10 cellular contexts compared by ENCODE assay signal in genomic region chr1:13593511-13594131, GRCh38. TPM values are rescaled to one million over a fixed set of nuclear protein-coding genes. Genes with fewer than 3 reads are reported as not detected.
DNase-seq lines count a peak whose midpoint lies in the region; ATAC-seq and TF ChIP-seq lines count a peak whose summit lies in the region.
"Had no signal": no experiment of that assay in that cellular context is flagged by ENCODE, and none has a peak within 500 bp of the region (broad histone marks: within the 10 kb centered on the region; RNA-seq: fewer than 3 reads in every experiment).

No MANE protein-coding gene starts in this region.

- in situ Hi-C loops in astrocyte of the spinal cord (cut with HindIII; ENCODE audit: low sequenced_read_pairs) = no loop called here
- in situ Hi-C loops in ACHN (cut with HindIII; ENCODE audit: low pct_ligation_motif_present, low pct_unique_long_range_greater_than_20kb, low sequenced_read_pairs) = no loop called here

- H3K36me3 ChIP-seq in right atrium auricular region = no peaks in the 10 kb centered on the region

- H3K27ac ChIP-seq in right atrium auricular region = peak overlapping the region; percentile 58 to 69

- no peak for ATAC-seq in T-cell (replicated peaks in 1 of 4)

- TF ChIP-seq CTCF in astrocyte of the spinal cord (IDR thresholded peaks at IDR 0.05; ENCODE audit: low read depth, low read length) = no peak
- TF ChIP-seq CTCF in right atrium auricular region (IDR thresholded peaks at IDR 0.05) = no peak
- TF ChIP-seq CTCF in progenitor cell of endocrine pancreas (IDR thresholded peaks at IDR 0.05; ENCODE audit: unreplicated experiment) = no peak

- no peaks in the 10 kb centered on the region for H3K9me3 ChIP-seq in right atrium auricular region

- no peaks in the 10 kb centered on the region for H3K36me3 Mint-ChIP-seq in T-cell
- no peaks in the 10 kb centered on the region for H3K36me3 Mint-ChIP-seq in progenitor cell of endocrine pancreas (ENCODE audit: insufficient read depth)

- H3K4me3 ChIP-seq in astrocyte of the spinal cord (ENCODE audit: low read depth, low read length) = no peak overlapping the region
- no peak overlapping the region for H3K4me3 ChIP-seq in right atrium auricular region

- H3K27me3 ChIP-seq in right atrium auricular region = no peaks in the 10 kb centered on the region

- H3K4me3 Mint-ChIP-seq in T-cell (no peak overlapping the region), progenitor cell of endocrine pancreas (ENCODE audit: low read depth) (no peak overlapping the region)
- H3K4me3 Mint-ChIP-seq: CD4-positive, CD25-positive, alpha-beta regulatory T cell had no signal

- POLR2A ChIA-PET in T-cell (lab: Charles Lee) = no interaction called here

- peaks cover 0 to 16% of the 10 kb centered on the region in 2 donors for H3K4me1 ChIP-seq in right atrium auricular region

- CTCF ChIA-PET in T-cell (lab: Charles Lee) = interaction anchor here in 1 of 2 donors (0.6 kb wide), 1 partner anchor 202 kb away, joined by 3 read pairs; no protein-coding TSS in a partner anchor

- H3K27ac Mint-ChIP-seq in T-cell (no peak overlapping the region), progenitor cell of endocrine pancreas (no peak overlapping the region)
- H3K27ac Mint-ChIP-seq: CD4-positive, CD25-positive, alpha-beta regulatory T cell had no signal

- H3K9me3 Mint-ChIP-seq in T-cell (no peaks in the 10 kb centered on the region), progenitor cell of endocrine pancreas (ENCODE audit: low read depth) (no peaks in the 10 kb centered on the region)

- intact Hi-C loops in posterior vena cava (cut with DNase I) = no loop called here

- H3K27me3 Mint-ChIP-seq in T-cell = peaks cover 17 to 25% of the 10 kb centered on the region in 2 donors
- H3K27me3 Mint-ChIP-seq in progenitor cell of endocrine pancreas = peaks cover 16% of the 10 kb centered on the region

- peak; percentile 37 for DNase-seq in CD1c-positive myeloid dendritic cell (ENCODE audit: extremely low spot score)
- peak; percentile 82 for DNase-seq in astrocyte of the spinal cord (ENCODE audit: low read depth, low spot score)
- DNase-seq in right atrium auricular region (ENCODE audit: low spot score) = peak; percentile 69
- peak; percentile 89 for DNase-seq in posterior vena cava (ENCODE audit: low spot score)
- DNase-seq in T-cell = no peak
- no peak for DNase-seq in progenitor cell of endocrine pancreas (ENCODE audit: low spot score, unreplicated experiment)
- no peak for DNase-seq in NCI-H1417 treated with DMSO at 0.1 percent for 48 hours (lab: John Stamatoyannopoulos, UW)
- DNase-seq in ACHN = no peak
- DNase-seq: CD4-positive, CD25-positive, alpha-beta regulatory T cell; NCI-H1105 had no signal

- H3K4me1 Mint-ChIP-seq in T-cell (no peaks in the 10 kb centered on the region), progenitor cell of endocrine pancreas (ENCODE audit: low read depth) (no peaks in the 10 kb centered on the region)
- H3K4me1 Mint-ChIP-seq: CD4-positive, CD25-positive, alpha-beta regulatory T cell had no signal

RNA-seq across cellular contexts. Expression of gene PDPN, which starts 10.0 kb away (rescaled TPM):
- total RNA-seq in right atrium auricular region (10 to 100 TPM; 17.3 to 28.9 TPM), posterior vena cava (10 to 100 TPM; 28.5 to 40.9 TPM), T-cell (under 1 TPM in 1 of 5 donors, not detected in 4; 0.61 TPM), progenitor cell of endocrine pancreas (9.5 and 13.9 TPM in 2 replicates)
- total RNA-seq: CD4-positive, CD25-positive, alpha-beta regulatory T cell had no signal

Comparison
In these comparisons a context has a peak if more than half of its experiments do, and no peak if none do; other contexts are left out.
1. DNase-seq: peak in CD1c-positive myeloid dendritic cell (single experiment), astrocyte of the spinal cord (single experiment), right atrium auricular region (single experiment) and posterior vena cava (single experiment); none in T-cell (0 of 34), progenitor cell of endocrine pancreas (single experiment), NCI-H1417 treated with DMSO at 0.1 percent for 48 hours (single experiment) and ACHN (single experiment).